Comparison of ENCODE assay signal across 12 cellular contexts in genomic region chr20:63177785-63178444, GRCh38. TPM values are rescaled to one million over a fixed set of nuclear protein-coding genes. Genes with fewer than 3 reads are reported as not detected.
DNase-seq lines count a peak whose midpoint lies in the region; ATAC-seq and TF ChIP-seq lines count a peak whose summit lies in the region.
"Had no signal": no experiment of that assay in that cellular context is flagged by ENCODE, and none has a peak within 500 bp of the region (broad histone marks: within the 10 kb centered on the region; RNA-seq: fewer than 3 reads in every experiment).

No MANE protein-coding gene starts in this region.

- H3K27me3 Mint-ChIP-seq in dendritic cell treated with granulocyte-macrophage colony-stimulating factor and Interleukin-4, amounts not matched to agents 40 ng/mL and 50 ng/mL, for 4 days = peaks cover 86% of the 10 kb centered on the region
- peaks cover 16 to 29% of the 10 kb centered on the region in 2 donors for H3K27me3 Mint-ChIP-seq in natural killer cell (ENCODE audit: low read depth in 2 of 2)

- in situ Hi-C loops in GM13977 (cut with MboI; ENCODE audit: low pct_unique_long_range_greater_than_20kb, low sequenced_read_pairs, unreplicated experiment) = no loop called here

- no peaks in the 10 kb centered on the region for H3K9me3 Mint-ChIP-seq in dendritic cell treated with granulocyte-macrophage colony-stimulating factor and Interleukin-4, amounts not matched to agents 40 ng/mL and 50 ng/mL, for 4 days
- no peaks in the 10 kb centered on the region for H3K9me3 Mint-ChIP-seq in natural killer cell
- H3K9me3 Mint-ChIP-seq: T-helper 2 cell treated with Interferon-gamma antibody and Interleukin-4, amounts not matched to agents 5 μg/mL and 100 μg/mL, for 36 hours had no signal

- no peaks in the 10 kb centered on the region for H3K9me2 ChIP-seq in OCI-LY7 (ENCODE audit: insufficient read depth, low read length)

- H3K9ac ChIP-seq in BLaER1 = no peak overlapping the region

- no peak overlapping the region for H2AFZ ChIP-seq in OCI-LY7 (ENCODE audit: low read length)

- peaks cover 11% of the 10 kb centered on the region for H3K4me1 Mint-ChIP-seq in dendritic cell treated with granulocyte-macrophage colony-stimulating factor and Interleukin-4, amounts not matched to agents 40 ng/mL and 50 ng/mL, for 4 days (ENCODE audit: low read depth)
- H3K4me1 Mint-ChIP-seq in natural killer cell = peaks cover 0 to 19% of the 10 kb centered on the region in 2 donors

- intact Hi-C loops in dendritic cell treated with granulocyte-macrophage colony-stimulating factor and Interleukin-4, amounts not matched to agents 40 ng/mL and 50 ng/mL, for 4 days (cut with micrococcal nuclease) = no loop called here
- intact Hi-C loops in natural killer cell (cut with micrococcal nuclease) = no loop called here
- intact Hi-C loops in OCI-LY7 (cut with micrococcal nuclease; ENCODE audit: unreplicated experiment) = no loop called here

- H3K79me2 ChIP-seq in OCI-LY7 (ENCODE audit: insufficient read depth, low read depth, low read length) = no peaks in the 10 kb centered on the region

- peak; percentile 84 for DNase-seq in H7
- DNase-seq in natural killer cell = no peak
- DNase-seq in GM13977 (ENCODE audit: low spot score) = no peak
- DNase-seq in OCI-LY7 (ENCODE audit: low spot score) = no peak
- DNase-seq in AG08395 (ENCODE audit: low spot score) = no peak
- DNase-seq: activated effector memory CD4-positive, alpha-beta T cell treated with Interleukin-2 at 50 U/mL for 16 hours; effector memory CD4-positive, alpha-beta T cell; kidney glomerular epithelial cell had no signal

- no peak for ATAC-seq in natural killer cell
- ATAC-seq in gastroesophageal sphincter = no peak

- peak overlapping the region; percentile 97 for H3K4me2 ChIP-seq in BLaER1
- H3K4me2 ChIP-seq in OCI-LY7 (ENCODE audit: low read length) = no peak overlapping the region

- POLR2A ChIA-PET in OCI-LY7 (lab: Charles Lee) = no interaction called here

- peak overlapping the region; percentile 42 for H3K4me3 Mint-ChIP-seq in dendritic cell treated with granulocyte-macrophage colony-stimulating factor and Interleukin-4, amounts not matched to agents 40 ng/mL and 50 ng/mL, for 4 days
- peak overlapping the region; percentile 55 for H3K4me3 Mint-ChIP-seq in natural killer cell
- H3K4me3 Mint-ChIP-seq: T-helper 2 cell treated with Interferon-gamma antibody and Interleukin-4, amounts not matched to agents 5 μg/mL and 100 μg/mL, for 36 hours had no signal

- no peak for TF ChIP-seq POLR2A in gastroesophageal sphincter (IDR thresholded peaks at IDR 0.05)

- no TSS peak for BruUV-seq in OCI-LY7 (replicated peaks; lab: Mats Ljungman, UMichigan)

- no peak for TF ChIP-seq CTCF in natural killer cell (IDR thresholded peaks at IDR 0.05)
- no peak for TF ChIP-seq CTCF in GM13977 (IDR thresholded peaks at IDR 0.05; ENCODE audit: extremely low read depth, insufficient read depth, missing control alignments)
- no peak for TF ChIP-seq CTCF in OCI-LY7 (conservative IDR thresholded peaks at IDR 0.05; ENCODE audit: low read length)
- TF ChIP-seq CTCF in gastroesophageal sphincter (IDR thresholded peaks at IDR 0.05) = no peak

- no peak overlapping the region for H3K27ac Mint-ChIP-seq in dendritic cell treated with granulocyte-macrophage colony-stimulating factor and Interleukin-4, amounts not matched to agents 40 ng/mL and 50 ng/mL, for 4 days
- H3K27ac Mint-ChIP-seq in natural killer cell = no peak overlapping the region
- H3K27ac Mint-ChIP-seq: T-helper 2 cell treated with Interferon-gamma antibody and Interleukin-4, amounts not matched to agents 5 μg/mL and 100 μg/mL, for 36 hours had no signal

- no peak for TF ChIP-seq EP300 in gastroesophageal sphincter (IDR thresholded peaks at IDR 0.05)

- H3K4me3 ChIP-seq in BLaER1 (peak overlapping the region; percentile 63), H7 (ENCODE audit: insufficient read depth, low read depth, low read length) (peak overlapping the region; percentile 53), OCI-LY7 (ENCODE audit: low read depth, low read length, poor library complexity, severe bottlenecking) (no peak overlapping the region), gastroesophageal sphincter (peak overlapping the region in 1 of 2 donors; percentile 34)

- H3K4me1 ChIP-seq in BLaER1 (peaks cover 84% of the 10 kb centered on the region), OCI-LY7 (ENCODE audit: insufficient read depth, low read length, poor library complexity, severe bottlenecking) (no peaks in the 10 kb centered on the region), gastroesophageal sphincter (peaks cover 0 to 54% (median 24%) of the 10 kb centered on the region in 3 donors)

- H4K20me1 ChIP-seq in BLaER1 = peaks cover 50% of the 10 kb centered on the region
- no peaks in the 10 kb centered on the region; the same call in 1 of the 2 replicates for H4K20me1 ChIP-seq in OCI-LY7 (ENCODE audit: insufficient read depth, low read length)

- WGBS in gastroesophageal sphincter (ENCODE audit: low coverage in 1 of 2), 2 donors = no CpG with 5 or more reads among the region's 89 CpGs

- H3K9me3 ChIP-seq in BLaER1 = no peaks in the 10 kb centered on the region
- no peaks in the 10 kb centered on the region for H3K9me3 ChIP-seq in OCI-LY7 (ENCODE audit: low read length)
- H3K9me3 ChIP-seq in gastroesophageal sphincter = no peaks in the 10 kb centered on the region

- H3K27me3 ChIP-seq in BLaER1 = peaks cover 70% of the 10 kb centered on the region
- peaks cover 54% of the 10 kb centered on the region for H3K27me3 ChIP-seq in H7 (ENCODE audit: control insufficient read depth, insufficient read depth, low read length)
- peaks cover 100% of the 10 kb centered on the region for H3K27me3 ChIP-seq in gastroesophageal sphincter

- no peaks in the 10 kb centered on the region for H3K36me3 Mint-ChIP-seq in dendritic cell treated with granulocyte-macrophage colony-stimulating factor and Interleukin-4, amounts not matched to agents 40 ng/mL and 50 ng/mL, for 4 days (ENCODE audit: low read depth)
- no peaks in the 10 kb centered on the region for H3K36me3 Mint-ChIP-seq in natural killer cell

- no peaks in the 10 kb centered on the region for H3K36me3 ChIP-seq in BLaER1
- H3K36me3 ChIP-seq in H7 (replicated peaks; ENCODE audit: control insufficient read depth, insufficient read depth, low read length) = no peaks in the 10 kb centered on the region
- H3K36me3 ChIP-seq in OCI-LY7 (ENCODE audit: insufficient read depth, low read length) = no peaks in the 10 kb centered on the region
- no peaks in the 10 kb centered on the region for H3K36me3 ChIP-seq in gastroesophageal sphincter

- CTCF ChIA-PET in OCI-LY7 (lab: Charles Lee; ENCODE audit: unreplicated experiment) = no interaction called here

- H3K27ac ChIP-seq in BLaER1 (no peak overlapping the region), OCI-LY7 (ENCODE audit: low read depth, low read length, poor library complexity, severe bottlenecking) (no peak overlapping the region), gastroesophageal sphincter (no peak overlapping the region)

RNA-seq across cellular contexts. Expression of gene YTHDF1, which starts 38.0 kb away (rescaled TPM):
- total RNA-seq in H7 (2014; rRNA removed; shearing (Covaris generic)) = 32.6 and 36.0 TPM in 2 replicates
- total RNA-seq in natural killer cell = 10 to 100 TPM; 39.1 to 43.1 (median 41.0) TPM
- 26.7 and 31.3 TPM in 2 replicates for total RNA-seq in OCI-LY7 (2014; rRNA removed; shearing (Covaris generic))
- 42.3 and 42.7 TPM in 2 replicates for total RNA-seq in OCI-LY7 (2022)
- 10 to 100 TPM; 20.2 to 35.8 (median 34.2) TPM for total RNA-seq in gastroesophageal sphincter

RNA-seq across cellular contexts. Expression of gene BIRC7, which starts 57.8 kb away (rescaled TPM):
- total RNA-seq in H7 (2014; rRNA removed; shearing (Covaris generic)) = 0.26 TPM in 1 of 2 replicates, not detected in the other
- total RNA-seq in natural killer cell = not detected
- total RNA-seq in OCI-LY7 (2014; rRNA removed; shearing (Covaris generic)) = not detected in 2 replicates
- 0.39 and 0.42 TPM in 2 replicates for total RNA-seq in OCI-LY7 (2022)
- total RNA-seq in gastroesophageal sphincter = not detected
